Comparison of ENCODE assay signal across 8 cellular contexts in the genomic region with DNA sequence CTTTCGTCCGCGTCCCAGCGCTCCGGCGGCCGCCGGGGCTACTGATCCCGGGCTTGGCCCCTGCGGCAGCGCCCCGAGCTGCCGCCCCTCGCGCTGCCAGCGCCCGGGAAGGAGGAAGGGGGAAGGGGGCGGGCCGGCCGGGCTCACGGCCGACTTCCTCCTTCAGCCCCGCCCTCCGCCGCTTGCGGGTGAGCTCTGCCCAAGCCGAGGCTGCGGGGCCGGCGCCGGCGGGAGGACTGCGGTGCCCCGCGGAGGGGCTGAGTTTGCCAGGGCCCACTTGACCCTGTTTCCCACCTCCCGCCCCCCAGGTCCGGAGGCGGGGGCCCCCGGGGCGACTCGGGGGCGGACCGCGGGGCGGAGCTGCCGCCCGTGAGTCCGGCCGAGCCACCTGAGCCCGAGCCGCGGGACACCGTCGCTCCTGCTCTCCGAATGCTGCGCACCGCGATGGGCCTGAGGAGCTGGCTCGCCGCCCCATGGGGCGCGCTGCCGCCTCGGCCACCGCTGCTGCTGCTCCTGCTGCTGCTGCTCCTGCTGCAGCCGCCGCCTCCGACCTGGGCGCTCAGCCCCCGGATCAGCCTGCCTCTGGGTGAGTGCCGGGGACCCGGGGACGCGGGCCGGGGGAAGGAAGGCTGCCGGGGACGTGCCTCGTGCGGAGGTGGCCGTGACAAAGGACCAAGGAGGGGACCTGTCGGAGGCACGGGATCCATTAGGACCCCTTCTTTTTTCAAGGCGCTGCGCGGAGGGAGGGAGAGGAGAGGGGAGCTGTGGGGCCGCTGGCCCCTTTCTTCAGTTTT. TPM values are rescaled to one million over a fixed set of nuclear protein-coding genes. Genes with fewer than 3 reads are reported as not detected.
DNase-seq lines count a peak whose midpoint lies in the region; ATAC-seq and TF ChIP-seq lines count a peak whose summit lies in the region.

A gene with protein sequence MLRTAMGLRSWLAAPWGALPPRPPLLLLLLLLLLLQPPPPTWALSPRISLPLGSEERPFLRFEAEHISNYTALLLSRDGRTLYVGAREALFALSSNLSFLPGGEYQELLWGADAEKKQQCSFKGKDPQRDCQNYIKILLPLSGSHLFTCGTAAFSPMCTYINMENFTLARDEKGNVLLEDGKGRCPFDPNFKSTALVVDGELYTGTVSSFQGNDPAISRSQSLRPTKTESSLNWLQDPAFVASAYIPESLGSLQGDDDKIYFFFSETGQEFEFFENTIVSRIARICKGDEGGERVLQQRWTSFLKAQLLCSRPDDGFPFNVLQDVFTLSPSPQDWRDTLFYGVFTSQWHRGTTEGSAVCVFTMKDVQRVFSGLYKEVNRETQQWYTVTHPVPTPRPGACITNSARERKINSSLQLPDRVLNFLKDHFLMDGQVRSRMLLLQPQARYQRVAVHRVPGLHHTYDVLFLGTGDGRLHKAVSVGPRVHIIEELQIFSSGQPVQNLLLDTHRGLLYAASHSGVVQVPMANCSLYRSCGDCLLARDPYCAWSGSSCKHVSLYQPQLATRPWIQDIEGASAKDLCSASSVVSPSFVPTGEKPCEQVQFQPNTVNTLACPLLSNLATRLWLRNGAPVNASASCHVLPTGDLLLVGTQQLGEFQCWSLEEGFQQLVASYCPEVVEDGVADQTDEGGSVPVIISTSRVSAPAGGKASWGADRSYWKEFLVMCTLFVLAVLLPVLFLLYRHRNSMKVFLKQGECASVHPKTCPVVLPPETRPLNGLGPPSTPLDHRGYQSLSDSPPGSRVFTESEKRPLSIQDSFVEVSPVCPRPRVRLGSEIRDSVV (plus strand): TSS at position 181 of the 794 bp plus-strand sequence. CDS start 249 bp downstream, at position 430.

- H3K9ac ChIP-seq in neural cell (ENCODE audit: low read length) (peak within 1 kb of the TSS; percentile 91), subcutaneous abdominal adipose tissue (ENCODE audit: low read length in 5 of 5) (peak within 1 kb of the TSS in 4 of 5 donors; percentile 62 to 76 (median 72))

- no peaks in the 10 kb centered on the region for H3F3A ChIP-seq in neural cell (ENCODE audit: insufficient read depth, low read length, poor library complexity, severe bottlenecking)

- peaks cover 0 to 26% (median 22%) of the 10 kb centered on the region in 5 donors for H3K4me1 ChIP-seq in subcutaneous abdominal adipose tissue (ENCODE audit: control insufficient read depth in 5 of 5, insufficient read depth in 5 of 5, low read length in 5 of 5)

- H3K27ac ChIP-seq in neural cell (ENCODE audit: low read length) (peak within 1 kb of the TSS; percentile 80), subcutaneous abdominal adipose tissue (ENCODE audit: low read depth, low read length) (no peak within 1 kb of the TSS)

- peak within 1 kb of the TSS; percentile 79 for H3K4me3 ChIP-seq in fibroblast of villous mesenchyme (ENCODE audit: low read depth, low read length)
- peak within 1 kb of the TSS; percentile 89 for H3K4me3 ChIP-seq in neural cell (ENCODE audit: low read length)
- H3K4me3 ChIP-seq in subcutaneous abdominal adipose tissue (ENCODE audit: low read depth in 1 of 5, low read length in 5 of 5): peak within 1 kb of the TSS; percentile 70 to 82 (median 76)

- H2AFZ ChIP-seq in neural cell (ENCODE audit: low read depth, low read length): peak within 1 kb of the TSS; percentile 88

- no peaks in the 10 kb centered on the region for H3K36me3 ChIP-seq in neural cell (ENCODE audit: insufficient read depth, low read length)
- no peaks in the 10 kb centered on the region for H3K36me3 ChIP-seq in subcutaneous abdominal adipose tissue (ENCODE audit: control insufficient read depth in 5 of 5, insufficient read depth in 5 of 5, low read length in 5 of 5)

- H4K20me1 ChIP-seq in neural cell (ENCODE audit: insufficient read depth): no peaks in the 10 kb centered on the region

- peak within 1 kb of the TSS; percentile 95 for H3K4me2 ChIP-seq in neural cell (ENCODE audit: low read length)

- TF ChIP-seq EP300 in neural cell (conservative IDR thresholded peaks at IDR 0.05; ENCODE audit: poor library complexity, severe bottlenecking): no peak

- H3K9me2 ChIP-seq in neural cell (ENCODE audit: insufficient read depth, low read length): no peaks in the 10 kb centered on the region

- peak; percentile 63 for DNase-seq in COLO829 (ENCODE audit: low spot score)
- peak; percentile 63 for DNase-seq in RKO (ENCODE audit: low spot score)
- DNase-seq in activated T-helper 9 cell treated with anti-CD3 and anti-CD28 coated beads, Interleukin-2, amount 50 U/mL, for 16 hours (ENCODE audit: low read depth): peak; percentile 60
- DNase-seq in fibroblast of villous mesenchyme (ENCODE audit: low read depth): peak; percentile 54

- TF ChIP-seq RAD21 in neural cell (conservative IDR thresholded peaks at IDR 0.05): peak; percentile 34

- ATAC-seq in GM19438 (IDR thresholded peaks at IDR 0.05; ENCODE audit: low read depth, unreplicated experiment): peak; percentile 77
- peak; percentile 86 for ATAC-seq in HG03571 (IDR thresholded peaks at IDR 0.05; ENCODE audit: unreplicated experiment)

- H3K79me2 ChIP-seq in neural cell (replicated peaks; ENCODE audit: insufficient read depth, low read length): peaks cover 33% of the 10 kb centered on the region

- H3K9me3 ChIP-seq in neural cell (ENCODE audit: low read length) (no peaks in the 10 kb centered on the region), subcutaneous abdominal adipose tissue (ENCODE audit: control insufficient read depth in 5 of 5, low read length in 5 of 5) (no peaks in the 10 kb centered on the region)

- TF ChIP-seq CTCF in fibroblast of villous mesenchyme (IDR thresholded peaks at IDR 0.05; ENCODE audit: insufficient read depth, low read depth, low read length) (no peak), neural cell (IDR thresholded peaks at IDR 0.05; ENCODE audit: poor library complexity, severe bottlenecking) (no peak)

- H3K27me3 ChIP-seq in neural cell (ENCODE audit: insufficient read depth, low read depth, low read length): no peaks in the 10 kb centered on the region
- peaks cover 0 to 7% (median 0%) of the 10 kb centered on the region in 5 donors for H3K27me3 ChIP-seq in subcutaneous abdominal adipose tissue (ENCODE audit: control insufficient read depth in 5 of 5, insufficient read depth in 4 of 5, low read length in 5 of 5)

TF ChIP-seq in neural cell, 6 proteins besides CTCF, POLR2A, EP300 and RAD21:
- TF ChIP-seq MXI1 (conservative IDR thresholded peaks at IDR 0.05; ENCODE audit: poor library complexity, severe bottlenecking): peak; percentile 56
- TF ChIP-seq TAF1 (IDR thresholded peaks at IDR 0.05; ENCODE audit: low read depth): no peak
- TF ChIP-seq SMC3 (conservative IDR thresholded peaks at IDR 0.05; ENCODE audit: poor library complexity): peak; percentile 34
- TF ChIP-seq POLR2AphosphoS5 (IDR thresholded peaks at IDR 0.05): peak; percentile 54

RNA-seq across cellular contexts. Expression of the gene that starts here (rescaled TPM):
- total RNA-seq in fibroblast of villous mesenchyme: 16.4 and 21.6 TPM in 2 replicates
- polyA plus RNA-seq in neural cell: 11.0 and 12.1 TPM in 2 replicates
- polyA minus RNA-seq in neural cell: 24.4 and 45.3 TPM in 2 replicates
